ENCODE assay signal across 1 cellular context in genomic region chr5:10639846-10640368, GRCh38.
TF ChIP-seq lines count a peak whose summit lies in the region.

No MANE protein-coding gene starts in this region.

TF ChIP-seq in K562, 482 proteins besides CTCF, POLR2A, EP300 and RAD21 (continued from another document):
- TF ChIP-seq, protein P1, sequence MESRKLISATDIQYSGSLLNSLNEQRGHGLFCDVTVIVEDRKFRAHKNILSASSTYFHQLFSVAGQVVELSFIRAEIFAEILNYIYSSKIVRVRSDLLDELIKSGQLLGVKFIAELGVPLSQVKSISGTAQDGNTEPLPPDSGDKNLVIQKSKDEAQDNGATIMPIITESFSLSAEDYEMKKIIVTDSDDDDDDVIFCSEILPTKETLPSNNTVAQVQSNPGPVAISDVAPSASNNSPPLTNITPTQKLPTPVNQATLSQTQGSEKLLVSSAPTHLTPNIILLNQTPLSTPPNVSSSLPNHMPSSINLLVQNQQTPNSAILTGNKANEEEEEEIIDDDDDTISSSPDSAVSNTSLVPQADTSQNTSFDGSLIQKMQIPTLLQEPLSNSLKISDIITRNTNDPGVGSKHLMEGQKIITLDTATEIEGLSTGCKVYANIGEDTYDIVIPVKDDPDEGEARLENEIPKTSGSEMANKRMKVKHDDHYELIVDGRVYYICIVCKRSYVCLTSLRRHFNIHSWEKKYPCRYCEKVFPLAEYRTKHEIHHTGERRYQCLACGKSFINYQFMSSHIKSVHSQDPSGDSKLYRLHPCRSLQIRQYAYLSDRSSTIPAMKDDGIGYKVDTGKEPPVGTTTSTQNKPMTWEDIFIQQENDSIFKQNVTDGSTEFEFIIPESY (CRISPR knock-in tag; IDR thresholded peaks at IDR 0.05), result peak; percentile 98
- TF ChIP-seq SMAD4 (CRISPR knock-in tag; conservative IDR thresholded peaks at IDR 0.05) (no peak), THRAP3 (IDR thresholded peaks at IDR 0.05; ENCODE audit: borderline replicate concordance) (no peak), BDP1 (IDR thresholded peaks at IDR 0.05; ENCODE audit: insufficient read depth, insufficient read length) (no peak), EZH2 (IDR thresholded peaks at IDR 0.05; ENCODE audit: borderline replicate concordance, low read depth, low read length) (no peak)
- TF ChIP-seq, protein P2, sequence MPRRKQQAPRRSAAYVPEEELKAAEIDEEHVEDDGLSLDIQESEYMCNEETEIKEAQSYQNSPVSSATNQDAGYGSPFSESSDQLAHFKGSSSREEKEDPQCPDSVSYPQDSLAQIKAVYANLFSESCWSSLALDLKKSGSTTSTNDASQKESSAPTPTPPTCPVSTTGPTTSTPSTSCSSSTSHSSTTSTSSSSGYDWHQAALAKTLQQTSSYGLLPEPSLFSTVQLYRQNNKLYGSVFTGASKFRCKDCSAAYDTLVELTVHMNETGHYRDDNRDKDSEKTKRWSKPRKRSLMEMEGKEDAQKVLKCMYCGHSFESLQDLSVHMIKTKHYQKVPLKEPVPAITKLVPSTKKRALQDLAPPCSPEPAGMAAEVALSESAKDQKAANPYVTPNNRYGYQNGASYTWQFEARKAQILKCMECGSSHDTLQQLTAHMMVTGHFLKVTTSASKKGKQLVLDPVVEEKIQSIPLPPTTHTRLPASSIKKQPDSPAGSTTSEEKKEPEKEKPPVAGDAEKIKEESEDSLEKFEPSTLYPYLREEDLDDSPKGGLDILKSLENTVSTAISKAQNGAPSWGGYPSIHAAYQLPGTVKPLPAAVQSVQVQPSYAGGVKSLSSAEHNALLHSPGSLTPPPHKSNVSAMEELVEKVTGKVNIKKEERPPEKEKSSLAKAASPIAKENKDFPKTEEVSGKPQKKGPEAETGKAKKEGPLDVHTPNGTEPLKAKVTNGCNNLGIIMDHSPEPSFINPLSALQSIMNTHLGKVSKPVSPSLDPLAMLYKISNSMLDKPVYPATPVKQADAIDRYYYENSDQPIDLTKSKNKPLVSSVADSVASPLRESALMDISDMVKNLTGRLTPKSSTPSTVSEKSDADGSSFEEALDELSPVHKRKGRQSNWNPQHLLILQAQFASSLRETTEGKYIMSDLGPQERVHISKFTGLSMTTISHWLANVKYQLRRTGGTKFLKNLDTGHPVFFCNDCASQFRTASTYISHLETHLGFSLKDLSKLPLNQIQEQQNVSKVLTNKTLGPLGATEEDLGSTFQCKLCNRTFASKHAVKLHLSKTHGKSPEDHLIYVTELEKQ (CRISPR knock-in tag; IDR thresholded peaks at IDR 0.05), result no peak
- TF ChIP-seq, protein P3, sequence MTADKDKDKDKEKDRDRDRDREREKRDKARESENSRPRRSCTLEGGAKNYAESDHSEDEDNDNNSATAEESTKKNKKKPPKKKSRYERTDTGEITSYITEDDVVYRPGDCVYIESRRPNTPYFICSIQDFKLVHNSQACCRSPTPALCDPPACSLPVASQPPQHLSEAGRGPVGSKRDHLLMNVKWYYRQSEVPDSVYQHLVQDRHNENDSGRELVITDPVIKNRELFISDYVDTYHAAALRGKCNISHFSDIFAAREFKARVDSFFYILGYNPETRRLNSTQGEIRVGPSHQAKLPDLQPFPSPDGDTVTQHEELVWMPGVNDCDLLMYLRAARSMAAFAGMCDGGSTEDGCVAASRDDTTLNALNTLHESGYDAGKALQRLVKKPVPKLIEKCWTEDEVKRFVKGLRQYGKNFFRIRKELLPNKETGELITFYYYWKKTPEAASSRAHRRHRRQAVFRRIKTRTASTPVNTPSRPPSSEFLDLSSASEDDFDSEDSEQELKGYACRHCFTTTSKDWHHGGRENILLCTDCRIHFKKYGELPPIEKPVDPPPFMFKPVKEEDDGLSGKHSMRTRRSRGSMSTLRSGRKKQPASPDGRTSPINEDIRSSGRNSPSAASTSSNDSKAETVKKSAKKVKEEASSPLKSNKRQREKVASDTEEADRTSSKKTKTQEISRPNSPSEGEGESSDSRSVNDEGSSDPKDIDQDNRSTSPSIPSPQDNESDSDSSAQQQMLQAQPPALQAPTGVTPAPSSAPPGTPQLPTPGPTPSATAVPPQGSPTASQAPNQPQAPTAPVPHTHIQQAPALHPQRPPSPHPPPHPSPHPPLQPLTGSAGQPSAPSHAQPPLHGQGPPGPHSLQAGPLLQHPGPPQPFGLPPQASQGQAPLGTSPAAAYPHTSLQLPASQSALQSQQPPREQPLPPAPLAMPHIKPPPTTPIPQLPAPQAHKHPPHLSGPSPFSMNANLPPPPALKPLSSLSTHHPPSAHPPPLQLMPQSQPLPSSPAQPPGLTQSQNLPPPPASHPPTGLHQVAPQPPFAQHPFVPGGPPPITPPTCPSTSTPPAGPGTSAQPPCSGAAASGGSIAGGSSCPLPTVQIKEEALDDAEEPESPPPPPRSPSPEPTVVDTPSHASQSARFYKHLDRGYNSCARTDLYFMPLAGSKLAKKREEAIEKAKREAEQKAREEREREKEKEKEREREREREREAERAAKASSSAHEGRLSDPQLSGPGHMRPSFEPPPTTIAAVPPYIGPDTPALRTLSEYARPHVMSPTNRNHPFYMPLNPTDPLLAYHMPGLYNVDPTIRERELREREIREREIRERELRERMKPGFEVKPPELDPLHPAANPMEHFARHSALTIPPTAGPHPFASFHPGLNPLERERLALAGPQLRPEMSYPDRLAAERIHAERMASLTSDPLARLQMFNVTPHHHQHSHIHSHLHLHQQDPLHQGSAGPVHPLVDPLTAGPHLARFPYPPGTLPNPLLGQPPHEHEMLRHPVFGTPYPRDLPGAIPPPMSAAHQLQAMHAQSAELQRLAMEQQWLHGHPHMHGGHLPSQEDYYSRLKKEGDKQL (CRISPR knock-in tag; IDR thresholded peaks at IDR 0.05; ENCODE audit: borderline replicate concordance), result no peak
